10 cellular contexts compared by ENCODE assay signal in the genomic region with DNA sequence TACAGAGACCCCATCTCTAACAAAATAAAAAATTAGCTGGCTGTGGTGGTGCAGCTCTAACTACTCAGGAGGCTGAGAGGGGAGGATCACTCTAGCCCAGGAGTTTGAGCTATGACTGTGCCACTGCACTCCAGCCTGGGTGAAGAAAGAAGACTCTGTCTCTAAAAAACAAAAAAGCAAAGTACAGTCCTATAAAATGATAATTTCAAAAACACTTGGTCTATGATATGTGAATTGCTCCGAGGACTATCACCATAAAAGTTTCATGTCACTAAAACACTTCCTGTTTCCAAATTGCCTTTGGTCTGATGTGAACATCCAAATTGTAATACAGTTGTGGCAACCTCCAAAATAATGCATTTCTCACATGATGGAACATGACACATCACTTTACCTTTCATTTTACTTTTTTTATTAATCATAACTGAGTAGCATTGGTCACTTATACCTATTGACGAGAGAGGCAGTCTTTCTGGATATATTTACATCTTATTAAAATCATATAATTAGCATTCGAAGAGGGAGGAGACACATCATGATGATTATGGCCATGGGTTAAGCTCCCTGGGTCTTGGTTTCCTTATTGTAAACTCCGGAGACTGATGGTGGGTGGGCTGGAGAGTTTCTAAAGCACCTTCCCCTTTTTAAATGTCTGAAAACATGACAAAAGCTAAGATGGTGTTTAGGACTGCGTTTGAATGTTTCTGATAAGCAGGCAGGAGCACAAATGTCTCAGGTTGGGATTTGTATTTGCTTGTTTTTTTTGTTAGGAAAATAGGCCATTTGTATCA. TPM values are rescaled to one million over a fixed set of nuclear protein-coding genes. Genes with fewer than 3 reads are reported as not detected.
A peak's percentile ranks its signal among the peaks of the same experiment; 100 is the strongest.
DNase-seq lines count a peak whose midpoint lies in the region; ATAC-seq and TF ChIP-seq lines count a peak whose summit lies in the region.
"Had no signal": no experiment of that assay in that cellular context is flagged by ENCODE, and none has a peak within 500 bp of the region (broad histone marks: within the 10 kb centered on the region; RNA-seq: fewer than 3 reads in every experiment).

No MANE protein-coding gene starts in this region.

- ATAC-seq in GM19455 (IDR thresholded peaks at IDR 0.05; ENCODE audit: unreplicated experiment) = peak; percentile 35
- ATAC-seq in HG03139 (IDR thresholded peaks at IDR 0.05; ENCODE audit: unreplicated experiment) = peak; percentile 19
- ATAC-seq: K562, SK-N-SH treated with all-trans-retinoic acid at 6 μM for 48 hours had no signal

- H3K9me3 ChIP-seq in DOHH2 (ENCODE audit: control insufficient read depth, insufficient read depth, low read length) = no peaks in the 10 kb centered on the region

- no peaks in the 10 kb centered on the region for H3K36me3 ChIP-seq in DOHH2 (ENCODE audit: control insufficient read depth, low read length)

- no peaks in the 10 kb centered on the region for H3K9me3 Mint-ChIP-seq in activated naive CD8-positive, alpha-beta T cell treated with anti-CD3 and anti-CD28 coated beads for 36 hours

- H3K27me3 ChIP-seq in DOHH2 (ENCODE audit: control insufficient read depth, low read length) = no peaks in the 10 kb centered on the region

- H3K27ac ChIP-seq in DOHH2 (ENCODE audit: low read depth, low read length) = no peak overlapping the region

- peaks cover 25% of the 10 kb centered on the region for H3K4me1 ChIP-seq in DOHH2 (ENCODE audit: control insufficient read depth, low read length)

- DNase-seq in activated naive CD8-positive, alpha-beta T cell treated with anti-CD3 and anti-CD28 coated beads for 36 hours = no peak
- DNase-seq in SIG-M5 treated with dmso at 0.1 percent for 504 hours (lab: John Stamatoyannopoulos, UW; ENCODE audit: unreplicated experiment) = no peak
- DNase-seq in NCI-H748 treated with DMSO at 0.1 percent for 48 hours (lab: John Stamatoyannopoulos, UW) = no peak
- DNase-seq in stimulated activated CD4-positive, alpha-beta T cell treated with anti-CD3 and anti-CD28 coated beads, Interleukin-15, amount 100 ng/mL, for 24 hours = no peak
- no peak for DNase-seq in occipital lobe (lab: John Stamatoyannopoulos, UW)

- no peak for TF ChIP-seq CTCF in DOHH2 (IDR thresholded peaks at IDR 0.05; ENCODE audit: low read depth, low read length, poor library complexity, severe bottlenecking)

- peaks cover 37% of the 10 kb centered on the region for H3K4me1 Mint-ChIP-seq in activated naive CD8-positive, alpha-beta T cell treated with anti-CD3 and anti-CD28 coated beads for 36 hours

- H3K4me2 ChIP-seq in DOHH2 (ENCODE audit: low read length) = peak overlapping the region; percentile 34

- H3F3A ChIP-seq in DOHH2 (ENCODE audit: control insufficient read depth, insufficient read depth) = peaks cover 4% of the 10 kb centered on the region; the same call in 1 of the 2 replicates

- H3K36me3 Mint-ChIP-seq in activated naive CD8-positive, alpha-beta T cell treated with anti-CD3 and anti-CD28 coated beads for 36 hours = no peaks in the 10 kb centered on the region

- H3K9me2 ChIP-seq in DOHH2 (replicated peaks; ENCODE audit: control insufficient read depth, low read length) = no peaks in the 10 kb centered on the region

- H3K4me3 ChIP-seq in DOHH2 (ENCODE audit: low read length) = peak overlapping the region; percentile 4; the same call in 1 of the 2 replicates
- H3K4me3 ChIP-seq: K562 had no signal

- no peaks in the 10 kb centered on the region for H3K27me3 Mint-ChIP-seq in activated naive CD8-positive, alpha-beta T cell treated with anti-CD3 and anti-CD28 coated beads for 36 hours

- H3K4me3 Mint-ChIP-seq in activated naive CD8-positive, alpha-beta T cell treated with anti-CD3 and anti-CD28 coated beads for 36 hours = peak overlapping the region; percentile 13

- H4K20me1 ChIP-seq in DOHH2 (ENCODE audit: control insufficient read depth, insufficient read depth, low read depth, low read length) = no peaks in the 10 kb centered on the region

- peak overlapping the region; percentile 79 for H3K27ac Mint-ChIP-seq in activated naive CD8-positive, alpha-beta T cell treated with anti-CD3 and anti-CD28 coated beads for 36 hours

- no peaks in the 10 kb centered on the region for H3K79me2 ChIP-seq in DOHH2 (ENCODE audit: control insufficient read depth, low read length)

RNA-seq across cellular contexts. Expression of a gene that starts 25.8 kb away (rescaled TPM):
- under 1 TPM in 1 of 2 experiments, not detected in 1; 0.04 TPM for total RNA-seq in activated naive CD8-positive, alpha-beta T cell treated with anti-CD3 and anti-CD28 coated beads for 36 hours
- total RNA-seq in occipital lobe = 0.47 TPM
